8 cellular contexts compared by ENCODE assay signal in genomic region chr1:54407957-54408700, GRCh38. TPM values are rescaled to one million over a fixed set of nuclear protein-coding genes. Genes with fewer than 3 reads are reported as not detected.
DNase-seq lines count a peak whose midpoint lies in the region; ATAC-seq and TF ChIP-seq lines count a peak whose summit lies in the region.

No MANE protein-coding gene starts in this region.

- H3K23ac ChIP-seq in neuronal stem cell (ENCODE audit: low read depth, low read length, poor library complexity) = no peak overlapping the region

- H3K36me3 ChIP-seq in cardiac muscle cell = no peaks in the 10 kb centered on the region
- H3K36me3 ChIP-seq in esophagus (ENCODE audit: control insufficient read depth in 2 of 2, insufficient read depth in 2 of 2, low read length in 1 of 2) = no peaks in the 10 kb centered on the region
- peaks cover 0 to 18% of the 10 kb centered on the region in 2 donors for H3K36me3 ChIP-seq in neuronal stem cell (replicated peaks in 1 of 2; ENCODE audit: control insufficient read depth in 2 of 2, insufficient read depth in 2 of 2, low read length in 2 of 2)

- H3K9ac ChIP-seq in neuronal stem cell (ENCODE audit: low read depth, low read length, poor library complexity) = no peak overlapping the region

- no peak for TF ChIP-seq CTCF in cardiac muscle cell (IDR thresholded peaks at IDR 0.05; ENCODE audit: low read depth, low read length)

- H3K4me1 ChIP-seq in cardiac muscle cell (ENCODE audit: low read depth) = peaks cover 30% of the 10 kb centered on the region
- peaks cover 0 to 18% of the 10 kb centered on the region in 2 donors for H3K4me1 ChIP-seq in esophagus (ENCODE audit: control insufficient read depth in 2 of 2, insufficient read depth in 2 of 2, low read length in 1 of 2)
- H3K4me1 ChIP-seq in neuronal stem cell (ENCODE audit: control insufficient read depth in 2 of 2, insufficient read depth in 1 of 2, low read depth in 1 of 2, low read length in 2 of 2) = peaks cover 21 to 35% of the 10 kb centered on the region in 2 donors

- DNase-seq in cardiac muscle cell (ENCODE audit: low read depth in 1 of 2, low spot score in 1 of 2) (peak in 1 of 2 donors; percentile 76), left ventricle myocardium superior (no peak), SW480 (ENCODE audit: low spot score) (peak; percentile 33), neuronal stem cell (ENCODE audit: low spot score) (no peak), retina (no peak)

- H2BK15ac ChIP-seq in neuronal stem cell (ENCODE audit: low read length) = no peak overlapping the region

- H3K27me3 ChIP-seq in cardiac muscle cell (no peaks in the 10 kb centered on the region), esophagus (ENCODE audit: control insufficient read depth in 1 of 2, insufficient read depth in 2 of 2, low read length in 2 of 2) (no peaks in the 10 kb centered on the region), neuronal stem cell (ENCODE audit: control insufficient read depth in 3 of 3, insufficient read depth in 3 of 3, low read depth in 1 of 3, low read length in 3 of 3) (no peaks in the 10 kb centered on the region)

- H3K4me3 ChIP-seq in cardiac muscle cell (no peak overlapping the region), esophagus (ENCODE audit: low read depth in 1 of 2, low read length in 2 of 2) (no peak overlapping the region), neuronal stem cell (ENCODE audit: low read length in 2 of 2) (peak overlapping the region in 1 of 2 donors; percentile 5)

- H2BK12ac ChIP-seq in neuronal stem cell (ENCODE audit: low read length) = no peak overlapping the region

- H3K4me2 ChIP-seq in neuronal stem cell (ENCODE audit: insufficient read depth, low read length, poor library complexity, severe bottlenecking) = no peak overlapping the region

- peak overlapping the region; percentile 50 for H2AFZ ChIP-seq in neuronal stem cell (ENCODE audit: low read length)

- ATAC-seq in left ventricle myocardium superior = no peak
- no peak for ATAC-seq in GM19328 (IDR thresholded peaks at IDR 0.05; ENCODE audit: unreplicated experiment)
- no peak for ATAC-seq in GM21717 (IDR thresholded peaks at IDR 0.05; ENCODE audit: unreplicated experiment)

- H3K14ac ChIP-seq in neuronal stem cell (ENCODE audit: low read length) = no peak overlapping the region

- H2BK5ac ChIP-seq in neuronal stem cell (ENCODE audit: low read length) = peak overlapping the region; percentile 5

- H3K9me3 ChIP-seq in cardiac muscle cell (ENCODE audit: low read depth) = no peaks in the 10 kb centered on the region
- no peaks in the 10 kb centered on the region for H3K9me3 ChIP-seq in esophagus (ENCODE audit: control insufficient read depth in 2 of 2, insufficient read depth in 1 of 2, low read depth in 1 of 2, low read length in 1 of 2)
- no peaks in the 10 kb centered on the region for H3K9me3 ChIP-seq in neuronal stem cell (replicated peaks in 1 of 2; ENCODE audit: control insufficient read depth in 2 of 2, insufficient read depth in 1 of 2, low read depth in 1 of 2, low read length in 2 of 2)

- no peak overlapping the region for H2BK120ac ChIP-seq in neuronal stem cell (ENCODE audit: low read depth, low read length)

- H3K79me1 ChIP-seq in neuronal stem cell (ENCODE audit: low read depth, low read length) = peaks cover 11% of the 10 kb centered on the region

- peak overlapping the region; percentile 94 for H3K18ac ChIP-seq in neuronal stem cell (ENCODE audit: low read length)

- intact Hi-C loops in left ventricle myocardium superior (cut with micrococcal nuclease) = loop anchor here (5.0 to 10.0 kb wide), 2 partner anchors 79 to 283 kb away; no protein-coding TSS in a partner anchor

- no peak overlapping the region for H4K8ac ChIP-seq in neuronal stem cell (ENCODE audit: low read depth, low read length)

- H3K4ac ChIP-seq in neuronal stem cell (ENCODE audit: low read length) = no peak overlapping the region

- H3K27ac ChIP-seq in cardiac muscle cell (peak overlapping the region; percentile 92), esophagus (ENCODE audit: low read depth in 2 of 2, low read length in 1 of 2) (peak overlapping the region; percentile 66 to 89), neuronal stem cell (replicated peaks; ENCODE audit: low read length) (peak overlapping the region; percentile 81)

- WGBS in esophagus, 2 donors = 52 to 59% methylated on average over 10 of the region's 10 CpGs
- no CpG with 5 or more reads among the region's 10 CpGs for WGBS in neuronal stem cell (ENCODE audit: extremely low coverage in 2 of 2, insufficient read length in 2 of 2, insufficient replicate concordance in 1 of 2), 2 donors

- H2AK5ac ChIP-seq in neuronal stem cell (ENCODE audit: low read depth, low read length) = no peak overlapping the region

- H4K91ac ChIP-seq in neuronal stem cell (ENCODE audit: low read depth, low read length, poor library complexity) = no peak overlapping the region

RNA-seq across cellular contexts. Expression of gene SSBP3, which starts 1.9 kb away (rescaled TPM):
- 81.0 and 90.6 TPM in 2 replicates for total RNA-seq in cardiac muscle cell
- 40.2 and 56.0 TPM in 2 replicates for polyA plus RNA-seq in cardiac muscle cell
- total RNA-seq in left ventricle myocardium superior = 57.0 TPM
- 10 to 100 TPM; 30.7 to 39.0 TPM for polyA plus RNA-seq in esophagus
- polyA plus RNA-seq in neuronal stem cell (2013, experiment 1 of 2) = 127 TPM
- polyA plus RNA-seq in neuronal stem cell (2013, experiment 2 of 2) = 133 TPM
